35 cellular contexts compared by ENCODE assay signal in the genomic region with DNA sequence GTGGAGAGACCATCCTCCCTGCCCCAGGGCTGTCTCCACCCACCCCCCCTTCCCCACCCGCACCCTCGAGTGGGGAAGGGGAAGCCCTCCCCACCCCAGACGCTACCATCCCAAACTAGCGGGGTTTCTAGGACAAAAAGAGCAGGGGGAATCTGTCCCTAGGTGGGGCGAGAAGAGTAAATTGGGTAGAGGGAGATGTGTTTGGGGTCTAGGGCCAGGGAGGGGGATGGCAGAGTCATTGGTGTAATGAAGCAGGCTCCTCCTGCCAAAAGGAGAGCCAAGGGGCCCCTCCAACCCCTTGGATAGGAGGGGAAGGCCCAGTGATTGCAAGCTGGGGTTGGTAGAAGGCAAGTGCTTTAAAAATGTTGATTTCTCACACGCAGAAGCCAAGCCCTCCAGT. TPM values are rescaled to one million over a fixed set of nuclear protein-coding genes. Genes with fewer than 3 reads are reported as not detected.
"Had no signal": no experiment of that assay in that cellular context is flagged by ENCODE, and none has a peak within 500 bp of the region (broad histone marks: within the 10 kb centered on the region; RNA-seq: fewer than 3 reads in every experiment).

No MANE protein-coding gene starts in this region.

- H3K4me3 ChIP-seq: adrenal gland, body of pancreas, coronary artery, heart left ventricle, lower lobe of right lung, mucosa of descending colon, pancreas, psoas muscle, testis, transverse colon had no signal

- H3K27ac ChIP-seq: adrenal gland, body of pancreas, coronary artery, heart left ventricle, lower lobe of right lung, pancreas, psoas muscle, testis, transverse colon had no signal

- H3K27ac Mint-ChIP-seq: activated CD4-positive, alpha-beta memory T cell treated with anti-CD3 and anti-CD28 coated beads for 36 hours; activated CD4-positive, alpha-beta T cell treated with anti-CD3 and anti-CD28 coated beads, Interleukin-2, amount 10 ng/mL, durations not matched to agents 24 days and 14 days; activated naive CD4-positive, alpha-beta T cell treated with anti-CD3 and anti-CD28 coated beads for 36 hours; activated naive CD8-positive, alpha-beta T cell treated with anti-CD3 and anti-CD28 coated beads for 36 hours; activated T-helper 1 cell treated with anti-CD3 and anti-CD28 coated beads, Interleukin-12 subunit alpha, Interleukin-12 subunit beta, Interleukin-2, Interleukin-4 antibody, amounts not matched to agents 30 ng/mL and 10 ng/mL and 1 ng/mL, durations not matched to agents 14 hours and 24 hours and 36 hours; effector memory CD8-positive, alpha-beta T cell; natural killer cell treated with Interleukin-12 subunit alpha and Interleukin-12 subunit beta and Interleukin-15 and Interleukin-18, amount 100 ng/mL, for 72 hours; T-helper 17 cell had no signal

- H3K4me1 ChIP-seq: adrenal gland, pancreas, psoas muscle, testis had no signal

- H3K4me3 Mint-ChIP-seq: activated CD4-positive, alpha-beta memory T cell treated with anti-CD3 and anti-CD28 coated beads for 36 hours; activated CD4-positive, alpha-beta T cell treated with anti-CD3 and anti-CD28 coated beads, Interleukin-2, amount 10 ng/mL, durations not matched to agents 24 days and 14 days; activated naive CD4-positive, alpha-beta T cell treated with anti-CD3 and anti-CD28 coated beads for 36 hours; activated naive CD8-positive, alpha-beta T cell treated with anti-CD3 and anti-CD28 coated beads for 36 hours; activated T-helper 1 cell treated with anti-CD3 and anti-CD28 coated beads, Interleukin-12 subunit alpha, Interleukin-12 subunit beta, Interleukin-2, Interleukin-4 antibody, amounts not matched to agents 30 ng/mL and 10 ng/mL and 1 ng/mL, durations not matched to agents 14 hours and 24 hours and 36 hours; effector memory CD8-positive, alpha-beta T cell; natural killer cell treated with Interleukin-12 subunit alpha and Interleukin-12 subunit beta and Interleukin-15 and Interleukin-18, amount 100 ng/mL, for 72 hours; T-helper 17 cell had no signal

- H3K9me3 Mint-ChIP-seq: activated CD4-positive, alpha-beta memory T cell treated with anti-CD3 and anti-CD28 coated beads for 36 hours; activated CD4-positive, alpha-beta T cell treated with anti-CD3 and anti-CD28 coated beads, Interleukin-2, amount 10 ng/mL, durations not matched to agents 24 days and 14 days; activated naive CD4-positive, alpha-beta T cell treated with anti-CD3 and anti-CD28 coated beads for 36 hours; activated naive CD8-positive, alpha-beta T cell treated with anti-CD3 and anti-CD28 coated beads for 36 hours; activated T-helper 1 cell treated with anti-CD3 and anti-CD28 coated beads, Interleukin-12 subunit alpha, Interleukin-12 subunit beta, Interleukin-2, Interleukin-4 antibody, amounts not matched to agents 30 ng/mL and 10 ng/mL and 1 ng/mL, durations not matched to agents 14 hours and 24 hours and 36 hours; effector memory CD8-positive, alpha-beta T cell; natural killer cell treated with Interleukin-12 subunit alpha and Interleukin-12 subunit beta and Interleukin-15 and Interleukin-18, amount 100 ng/mL, for 72 hours had no signal

- H3K4me1 Mint-ChIP-seq: activated naive CD8-positive, alpha-beta T cell treated with anti-CD3 and anti-CD28 coated beads for 36 hours had no signal

- H3K27me3 ChIP-seq: adrenal gland, body of pancreas, heart left ventricle, pancreas, testis, transverse colon had no signal

- H3K36me3 ChIP-seq: adrenal gland, heart left ventricle had no signal

- H3K36me3 Mint-ChIP-seq: activated CD4-positive, alpha-beta memory T cell treated with anti-CD3 and anti-CD28 coated beads for 36 hours; activated naive CD8-positive, alpha-beta T cell treated with anti-CD3 and anti-CD28 coated beads for 36 hours; natural killer cell treated with Interleukin-12 subunit alpha and Interleukin-12 subunit beta and Interleukin-15 and Interleukin-18, amount 100 ng/mL, for 72 hours had no signal

- H3K9me3 ChIP-seq: adrenal gland, body of pancreas, heart left ventricle, lower lobe of right lung, mucosa of descending colon, pancreas, psoas muscle, testis, transverse colon had no signal

- DNase-seq: activated CD4-positive, alpha-beta memory T cell treated with anti-CD3 and anti-CD28 coated beads for 36 hours; activated CD4-positive, alpha-beta T cell treated with anti-CD3 and anti-CD28 coated beads, Interleukin-2, amount 10 ng/mL, durations not matched to agents 24 days and 14 days; activated CD4-positive, CD25-positive, alpha-beta regulatory T cell treated with anti-CD3 and anti-CD28 coated beads, Interleukin-2, amount 50 U/mL, for 72 hours; activated CD8-positive, alpha-beta memory T cell treated with anti-CD3 and anti-CD28 coated beads, Interleukin-2, amount 50 U/mL, for 4 hours; activated effector memory CD4-positive, alpha-beta T cell treated with anti-CD3 and anti-CD28 coated beads, Interleukin-2, amount 50 U/mL, for 16 hours; activated naive CD4-positive, alpha-beta T cell treated with anti-CD3 and anti-CD28 coated beads for 36 hours; activated naive CD8-positive, alpha-beta T cell treated with anti-CD3 and anti-CD28 coated beads for 36 hours; activated T-cell treated with anti-CD3 and anti-CD28 coated beads, Interleukin-2, amount 50 U/mL, for 1 hour; adrenal gland; aorta; body of pancreas; effector memory CD8-positive, alpha-beta T cell; lower lobe of right lung; mesendoderm; mucosa of descending colon; nucleus accumbens; pancreas; psoas muscle; stimulated activated naive CD4-positive, alpha-beta T cell treated with Interleukin-2 at 50 U/mL for 16 hours; T-helper 17 cell; T1000; testis; transverse colon; WERI-Rb-1 had no signal

- H3K27me3 Mint-ChIP-seq: natural killer cell treated with Interleukin-12 subunit alpha and Interleukin-12 subunit beta and Interleukin-15 and Interleukin-18, amount 100 ng/mL, for 72 hours had no signal

- FAIRE-seq: endothelial cell of umbilical vein, pancreas, urothelium cell line had no signal

RNA-seq across cellular contexts. Expression of a gene that starts 10.0 kb away (rescaled TPM):
- total RNA-seq: T-helper 17 cell had no signal

RNA-seq across cellular contexts. Expression of a gene that starts 11.3 kb away (rescaled TPM):
- total RNA-seq: activated CD4-positive, alpha-beta T cell treated with anti-CD3 and anti-CD28 coated beads, Interleukin-2, amount 10 ng/mL, durations not matched to agents 24 days and 14 days; aorta; cardiac septum; cerebellum; endothelial cell of umbilical vein; fibroblast of lung; fibroblast of villous mesenchyme; heart left ventricle; myocyte; natural killer cell treated with Interleukin-12 subunit alpha and Interleukin-12 subunit beta and Interleukin-15 and Interleukin-18, amount 100 ng/mL, for 72 hours; psoas muscle had no signal
- polyA plus RNA-seq: endothelial cell of umbilical vein, fibroblast of lung had no signal
